ENCODE assay signal across 8 cellular contexts in genomic region chr16:3112881-3113574, GRCh38. TPM values are rescaled to one million over a fixed set of nuclear protein-coding genes. Genes with fewer than 3 reads are reported as not detected.
DNase-seq lines count a peak whose midpoint lies in the region; TF ChIP-seq lines count a peak whose summit lies in the region.

No MANE protein-coding gene starts in this region.

- H3K9ac ChIP-seq in HUES64 (ENCODE audit: low read depth, low read length) (peak overlapping the region; percentile 78), liver (ENCODE audit: low read depth in 1 of 2, low read length in 2 of 2) (peak overlapping the region; percentile 8 to 96)

- H3K27ac ChIP-seq in HUES64 (ENCODE audit: low read depth, low read length), result no peak overlapping the region
- peak overlapping the region; percentile 38 to 76 for H3K27ac ChIP-seq in coronary artery
- H3K27ac ChIP-seq in liver (ENCODE audit: low read depth in 1 of 2, low read length in 2 of 2), result peak overlapping the region; percentile 25 to 31
- peak overlapping the region; percentile 50 to 68 for H3K27ac ChIP-seq in testis
- H3K27ac ChIP-seq in effector memory CD4-positive, alpha-beta T cell (ENCODE audit: insufficient read depth, low read length, poor library complexity, severe bottlenecking), result no peak overlapping the region

- no peak for TF ChIP-seq POLR2A in testis (IDR thresholded peaks at IDR 0.05)

- TF ChIP-seq CTCF in coronary artery (IDR thresholded peaks at IDR 0.05) (no peak), liver (IDR thresholded peaks at IDR 0.05; ENCODE audit: low read depth, low read length, missing input control) (no peak), testis (IDR thresholded peaks at IDR 0.05) (no peak)

- no peak for DNase-seq in coronary artery (ENCODE audit: low spot score)
- peak; percentile 43 for DNase-seq in testis
- DNase-seq in NOMO-1 (lab: John Stamatoyannopoulos, UW; ENCODE audit: unreplicated experiment in 2 of 2), result no peak
- DNase-seq in NCI-H2029 (lab: John Stamatoyannopoulos, UW), result no peak
- DNase-seq in dermis blood vessel endothelial cell, result no peak
- DNase-seq in effector memory CD4-positive, alpha-beta T cell, result no peak

- H3K9me3 ChIP-seq in HUES64 (ENCODE audit: insufficient read depth, low read depth, low read length), result no peaks in the 10 kb centered on the region
- H3K9me3 ChIP-seq in liver (ENCODE audit: control insufficient read depth in 4 of 4, low read length in 3 of 4), result no peaks in the 10 kb centered on the region
- no peaks in the 10 kb centered on the region for H3K9me3 ChIP-seq in testis
- H3K9me3 ChIP-seq in effector memory CD4-positive, alpha-beta T cell (ENCODE audit: control insufficient read depth, low read length), result no peaks in the 10 kb centered on the region

- TF ChIP-seq RAD21 in liver (IDR thresholded peaks at IDR 0.05), result no peak

- peak overlapping the region; percentile 88 for H3K4me3 ChIP-seq in HUES64 (ENCODE audit: low read length)
- peak overlapping the region; percentile 97 for H3K4me3 ChIP-seq in coronary artery
- peak overlapping the region; percentile 69 to 85 (median 83) for H3K4me3 ChIP-seq in liver (ENCODE audit: low read depth in 1 of 3, low read length in 3 of 3)
- peak overlapping the region; percentile 57 to 83 for H3K4me3 ChIP-seq in testis
- H3K4me3 ChIP-seq in effector memory CD4-positive, alpha-beta T cell (ENCODE audit: insufficient read depth, low read depth, low read length, poor library complexity, severe bottlenecking), result no peak overlapping the region

- H3K27me3 ChIP-seq in HUES64 (ENCODE audit: insufficient read depth, low read length), result no peaks in the 10 kb centered on the region
- no peaks in the 10 kb centered on the region for H3K27me3 ChIP-seq in liver (ENCODE audit: control insufficient read depth in 4 of 4, insufficient read depth in 4 of 4, low read length in 3 of 4)
- no peaks in the 10 kb centered on the region for H3K27me3 ChIP-seq in testis
- H3K27me3 ChIP-seq in effector memory CD4-positive, alpha-beta T cell (replicated peaks; ENCODE audit: control insufficient read depth, insufficient read depth, low read length, poor library complexity, severe bottlenecking), result no peaks in the 10 kb centered on the region

- intact Hi-C loops in testis (cut with DNase I; ENCODE audit: low total_unique reads), result no loop called here

- peaks cover 29% of the 10 kb centered on the region for H3K36me3 ChIP-seq in HUES64 (ENCODE audit: insufficient read depth, low read length)
- peaks cover 0 to 7% (median 3%) of the 10 kb centered on the region in 4 donors for H3K36me3 ChIP-seq in liver (ENCODE audit: control insufficient read depth in 4 of 4, insufficient read depth in 3 of 4, low read depth in 1 of 4, low read length in 3 of 4)
- H3K36me3 ChIP-seq in testis (ENCODE audit: low read depth, missing control alignments), result no peaks in the 10 kb centered on the region
- H3K36me3 ChIP-seq in effector memory CD4-positive, alpha-beta T cell (ENCODE audit: control insufficient read depth, insufficient read depth, low read length), result no peaks in the 10 kb centered on the region

- 41% methylated on average over 19 of the region's 19 CpGs for WGBS in HUES64
- WGBS in liver, result 31% methylated on average over 19 of the region's 19 CpGs
- WGBS in testis, 2 donors, result 16 to 27% methylated on average over 19 of the region's 19 CpGs

- H3K4me1 ChIP-seq in HUES64 (ENCODE audit: insufficient read depth, low read length) (peaks cover 15% of the 10 kb centered on the region), liver (ENCODE audit: control insufficient read depth in 4 of 4, insufficient read depth in 4 of 4, low read length in 3 of 4) (peaks cover 0 to 26% (median 18%) of the 10 kb centered on the region in 4 donors), testis (peaks cover 17% of the 10 kb centered on the region)
- H3K4me1 ChIP-seq in effector memory CD4-positive, alpha-beta T cell (ENCODE audit: control insufficient read depth, insufficient read depth, low read length, poor library complexity, severe bottlenecking), result no peaks in the 10 kb centered on the region

TF ChIP-seq in liver, 16 proteins besides CTCF, POLR2A, EP300 and RAD21:
- no peak for TF ChIP-seq ZBTB33 (IDR thresholded peaks at IDR 0.05)
- TF ChIP-seq TAF1 (conservative IDR thresholded peaks at IDR 0.05), result no peak
- TF ChIP-seq MAX (IDR thresholded peaks at IDR 0.05), result no peak
- TF ChIP-seq FOXA1 (IDR thresholded peaks at IDR 0.05), result no peak
- no peak for TF ChIP-seq ATF3 (IDR thresholded peaks at IDR 0.05)

RNA-seq across cellular contexts. Expression of gene ZNF205, which starts 0.6 kb away (rescaled TPM):
- 13.1 TPM for polyA plus RNA-seq in HUES64 (2013, experiment 1 of 2)
- 13.6 TPM for polyA plus RNA-seq in HUES64 (2013, experiment 2 of 2)
- 1 to 10 TPM; 4.1 to 6.9 TPM for total RNA-seq in liver
- polyA plus RNA-seq in liver, result 1 to 10 TPM; 2.0 to 5.9 TPM
- total RNA-seq in testis, result 10 to 100 TPM in 1 of 2 donors, 1 to 10 TPM in 1; 9.8 to 19.4 TPM
- 5.5 TPM for polyA plus RNA-seq in testis (ENCODE audit: insufficient read depth, low read depth, low replicate concordance)
- 26.2 and 30.2 TPM in 2 replicates for total RNA-seq in dermis blood vessel endothelial cell

RNA-seq across cellular contexts. Expression of gene ZSCAN10, which starts 13.9 kb away (rescaled TPM):
- polyA plus RNA-seq in HUES64 (2013, experiment 1 of 2), result 111 TPM
- polyA plus RNA-seq in HUES64 (2013, experiment 2 of 2), result 95.7 TPM
- not detected for total RNA-seq in liver
- not detected for polyA plus RNA-seq in liver
- total RNA-seq in testis, result under 1 TPM; 0.79 to 0.93 TPM
- 0.91 TPM for polyA plus RNA-seq in testis (ENCODE audit: insufficient read depth, low read depth, low replicate concordance)
- total RNA-seq in dermis blood vessel endothelial cell, result not detected in 2 replicates

RNA-seq across cellular contexts. Expression of gene ZNF213, which starts 21.8 kb away (rescaled TPM):
- 5.7 TPM for polyA plus RNA-seq in HUES64 (2013, experiment 1 of 2)
- polyA plus RNA-seq in HUES64 (2013, experiment 2 of 2), result 7.3 TPM
- 1 to 10 TPM; 1.9 to 4.5 TPM for total RNA-seq in liver
- polyA plus RNA-seq in liver, result 1 to 10 TPM in 1 of 2 donors, under 1 TPM in 1; 0.56 to 1.6 TPM
- total RNA-seq in testis, result 10 to 100 TPM; 43.1 to 57.3 TPM
- polyA plus RNA-seq in testis (ENCODE audit: insufficient read depth, low read depth, low replicate concordance), result 46.8 TPM
- 6.6 and 14.6 TPM in 2 replicates for total RNA-seq in dermis blood vessel endothelial cell

RNA-seq across cellular contexts. Expression of gene IL32, which starts 47.6 kb away (rescaled TPM):
- polyA plus RNA-seq in HUES64 (2013, experiment 1 of 2), result 2.1 TPM
- polyA plus RNA-seq in HUES64 (2013, experiment 2 of 2), result 1.3 TPM
- 100 to 1,000 TPM in 1 of 2 donors, 1 to 10 TPM in 1; 8.6 to 328 TPM for total RNA-seq in liver
- 100 to 1,000 TPM in 1 of 2 donors, 10 to 100 TPM in 1; 93.4 to 300 TPM for polyA plus RNA-seq in liver
- 10 to 100 TPM; 27.1 to 33.0 TPM for total RNA-seq in testis
- 62.2 TPM for polyA plus RNA-seq in testis (ENCODE audit: insufficient read depth, low read depth, low replicate concordance)
- total RNA-seq in dermis blood vessel endothelial cell, result 29.5 and 133 TPM in 2 replicates

Comparison
In these comparisons a context has a peak if more than half of its experiments do, and no peak if none do; other contexts are left out.
1. H3K27ac ChIP-seq: peak in coronary artery (2 of 2), liver (2 of 2) and testis (2 of 2); none in HUES64 (single experiment) and effector memory CD4-positive, alpha-beta T cell (single experiment).